Comparison of ENCODE assay signal across 8 cellular contexts in the genomic region with DNA sequence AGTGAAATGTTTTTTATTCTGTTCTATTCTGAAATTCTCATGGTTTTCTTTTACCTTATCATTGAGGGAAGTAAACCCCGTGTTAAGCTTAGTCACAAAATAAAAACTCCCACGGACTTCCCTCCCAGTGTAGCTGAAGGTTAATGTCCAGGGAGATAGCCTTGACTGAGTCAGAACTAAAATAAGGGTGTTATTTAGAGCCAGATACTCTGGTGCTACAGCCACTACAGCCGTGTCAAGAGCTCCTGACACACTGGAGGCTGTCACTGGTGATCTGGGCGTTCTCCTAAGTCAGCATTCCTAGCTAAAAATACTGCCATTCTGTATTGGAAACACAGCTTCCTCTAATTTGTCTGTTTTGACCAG.
DNase-seq lines count a peak whose midpoint lies in the region; ATAC-seq, FAIRE-seq and TF ChIP-seq lines count a peak whose summit lies in the region.

No MANE protein-coding gene starts in this region.

- H3K36me3 Mint-ChIP-seq in activated T-helper 1 cell treated with anti-CD3 and anti-CD28 coated beads, Interleukin-12 subunit alpha, Interleukin-12 subunit beta, Interleukin-2, Interleukin-4 antibody, amounts not matched to agents 30 ng/mL and 10 ng/mL and 1 ng/mL, durations not matched to agents 14 hours and 24 hours and 36 hours (ENCODE audit: low read depth): peaks cover 23% of the 10 kb centered on the region

- H3K9me2 ChIP-seq in GM23248 (ENCODE audit: insufficient read depth): no peaks in the 10 kb centered on the region

- peaks cover 57% of the 10 kb centered on the region for H3F3A ChIP-seq in GM23248 (ENCODE audit: insufficient read depth)

- peak overlapping the region; percentile 67 for H3K27ac Mint-ChIP-seq in activated T-helper 1 cell treated with anti-CD3 and anti-CD28 coated beads, Interleukin-12 subunit alpha, Interleukin-12 subunit beta, Interleukin-2, Interleukin-4 antibody, amounts not matched to agents 30 ng/mL and 10 ng/mL and 1 ng/mL, durations not matched to agents 14 hours and 24 hours and 36 hours

- H3K4me3 Mint-ChIP-seq in activated T-helper 1 cell treated with anti-CD3 and anti-CD28 coated beads, Interleukin-12 subunit alpha, Interleukin-12 subunit beta, Interleukin-2, Interleukin-4 antibody, amounts not matched to agents 30 ng/mL and 10 ng/mL and 1 ng/mL, durations not matched to agents 14 hours and 24 hours and 36 hours: no peak overlapping the region

- H3K4me3 ChIP-seq in GM23248 (peak overlapping the region; percentile 23), right atrium auricular region (no peak overlapping the region), subcutaneous abdominal adipose tissue (ENCODE audit: low read depth in 1 of 5, low read length in 5 of 5) (no peak overlapping the region)

- H3K9me3 Mint-ChIP-seq in activated T-helper 1 cell treated with anti-CD3 and anti-CD28 coated beads, Interleukin-12 subunit alpha, Interleukin-12 subunit beta, Interleukin-2, Interleukin-4 antibody, amounts not matched to agents 30 ng/mL and 10 ng/mL and 1 ng/mL, durations not matched to agents 14 hours and 24 hours and 36 hours: no peaks in the 10 kb centered on the region

- H3K9ac ChIP-seq in GM23248: peak overlapping the region; percentile 66
- peak overlapping the region in 4 of 5 donors; percentile 22 to 85 (median 25) for H3K9ac ChIP-seq in subcutaneous abdominal adipose tissue (ENCODE audit: low read length in 5 of 5)

- H3K4me1 ChIP-seq in GM23248 (ENCODE audit: insufficient read depth): peaks cover 53% of the 10 kb centered on the region
- H3K4me1 ChIP-seq in right atrium auricular region: peaks cover 0 to 91% of the 10 kb centered on the region in 2 donors
- H3K4me1 ChIP-seq in subcutaneous abdominal adipose tissue (ENCODE audit: control insufficient read depth in 5 of 5, insufficient read depth in 5 of 5, low read length in 5 of 5): peaks cover 14 to 75% (median 56%) of the 10 kb centered on the region in 5 donors

- in situ Hi-C loops in ACHN (cut with HindIII; ENCODE audit: low pct_ligation_motif_present, low pct_unique_long_range_greater_than_20kb, low sequenced_read_pairs): no loop called here
- in situ Hi-C loops in GM23248 (cut with MboI): no loop called here

- no peaks in the 10 kb centered on the region for H3K9me3 ChIP-seq in GM23248 (ENCODE audit: low read depth)
- no peaks in the 10 kb centered on the region for H3K9me3 ChIP-seq in right atrium auricular region
- H3K9me3 ChIP-seq in subcutaneous abdominal adipose tissue (ENCODE audit: control insufficient read depth in 5 of 5, low read length in 5 of 5): peaks cover 0 to 2% (median 0%) of the 10 kb centered on the region in 5 donors

- WGBS in GM23248 (ENCODE audit: low coverage in 1 of 2, low lambda C conversion rate in 2 of 2, missing lambda C conversion rate in 2 of 2), 2 experiments: 1 to 3% methylated on average over 4 of the region's 4 CpGs

- no peaks in the 10 kb centered on the region for H3K27me3 Mint-ChIP-seq in activated T-helper 1 cell treated with anti-CD3 and anti-CD28 coated beads, Interleukin-12 subunit alpha, Interleukin-12 subunit beta, Interleukin-2, Interleukin-4 antibody, amounts not matched to agents 30 ng/mL and 10 ng/mL and 1 ng/mL, durations not matched to agents 14 hours and 24 hours and 36 hours (ENCODE audit: insufficient read depth)

- H3K4me2 ChIP-seq in GM23248 (ENCODE audit: unreplicated experiment): peak overlapping the region; percentile 72

- H3K36me3 ChIP-seq in GM23248 (ENCODE audit: low read depth) (no peaks in the 10 kb centered on the region), right atrium auricular region (no peaks in the 10 kb centered on the region), subcutaneous abdominal adipose tissue (ENCODE audit: control insufficient read depth in 5 of 5, insufficient read depth in 5 of 5, low read length in 5 of 5) (no peaks in the 10 kb centered on the region)

- H3K27ac ChIP-seq in GM23248 (peak overlapping the region; percentile 83), right atrium auricular region (peak overlapping the region; percentile 87), subcutaneous abdominal adipose tissue (ENCODE audit: low read depth, low read length) (peak overlapping the region; percentile 77)

- intact Hi-C loops in activated T-helper 1 cell treated with anti-CD3 and anti-CD28 coated beads, Interleukin-12 subunit alpha, Interleukin-12 subunit beta, Interleukin-2, Interleukin-4 antibody, amounts not matched to agents 30 ng/mL and 10 ng/mL and 1 ng/mL, durations not matched to agents 14 hours and 24 hours and 36 hours (cut with micrococcal nuclease): loop anchor here (5.0 kb wide), 1 partner anchor 80 kb away; a partner anchor contains a TSS

- TF ChIP-seq CTCF in right atrium auricular region (IDR thresholded peaks at IDR 0.05): no peak

- no peak for ATAC-seq in HG03196 (IDR thresholded peaks at IDR 0.05; ENCODE audit: unreplicated experiment)

- DNase-seq in ACHN: peak; percentile 51
- DNase-seq in GM23248: peak; percentile 93
- DNase-seq in activated T-helper 1 cell treated with anti-CD3 and anti-CD28 coated beads, Interleukin-12 subunit alpha, Interleukin-12 subunit beta, Interleukin-2, Interleukin-4 antibody, amounts not matched to agents 30 ng/mL and 10 ng/mL and 1 ng/mL, durations not matched to agents 14 hours and 24 hours and 36 hours (ENCODE audit: low spot score): no peak
- peak; percentile 79 for DNase-seq in right atrium auricular region (ENCODE audit: low spot score)
- no peak for DNase-seq in urothelium cell line (ENCODE audit: low spot score)
- DNase-seq in ureter (ENCODE audit: low spot score): no peak

- H3K4me1 Mint-ChIP-seq in activated T-helper 1 cell treated with anti-CD3 and anti-CD28 coated beads, Interleukin-12 subunit alpha, Interleukin-12 subunit beta, Interleukin-2, Interleukin-4 antibody, amounts not matched to agents 30 ng/mL and 10 ng/mL and 1 ng/mL, durations not matched to agents 14 hours and 24 hours and 36 hours (ENCODE audit: low read depth): peaks cover 77% of the 10 kb centered on the region

- peaks cover 73% of the 10 kb centered on the region for H3K79me2 ChIP-seq in GM23248 (ENCODE audit: insufficient read depth)

- FAIRE-seq in urothelium cell line (lab: Jason Lieb, UNC): no peak

- no peaks in the 10 kb centered on the region for H4K20me1 ChIP-seq in GM23248 (ENCODE audit: insufficient read depth)

- H3K27me3 ChIP-seq in GM23248 (replicated peaks; ENCODE audit: insufficient read depth) (no peaks in the 10 kb centered on the region), right atrium auricular region (no peaks in the 10 kb centered on the region), subcutaneous abdominal adipose tissue (ENCODE audit: control insufficient read depth in 5 of 5, insufficient read depth in 4 of 5, low read length in 5 of 5) (no peaks in the 10 kb centered on the region)

- H2AFZ ChIP-seq in GM23248: no peak overlapping the region

Comparison
In these comparisons a context has a peak if more than half of its experiments do, and no peak if none do; other contexts are left out.
1. DNase-seq: peak in ACHN (single experiment), GM23248 (single experiment) and right atrium auricular region (single experiment); none in activated T-helper 1 cell treated with anti-CD3 and anti-CD28 coated beads, Interleukin-12 subunit alpha, Interleukin-12 subunit beta, Interleukin-2, Interleukin-4 antibody, amounts not matched to agents 30 ng/mL and 10 ng/mL and 1 ng/mL, durations not matched to agents 14 hours and 24 hours and 36 hours (single experiment), urothelium cell line (single experiment) and ureter (single experiment).
2. Peak in every context shown above with its lines, with median percentiles within 50 percentile points of each other: H3K27ac ChIP-seq.